In genomic region chr9:2320126-2320525, GRCh38 we compare ENCODE assay signal across 19 cellular contexts.
"Had no signal": no experiment of that assay in that cellular context is flagged by ENCODE, and none has a peak within 500 bp of the region (broad histone marks: within the 10 kb centered on the region; RNA-seq: fewer than 3 reads in every experiment).

No MANE protein-coding gene starts in this region.

- H3K4me1 ChIP-seq: pancreas had no signal

- H3K79me2 ChIP-seq: hepatocyte had no signal

- H3K27me3 Mint-ChIP-seq: progenitor cell of endocrine pancreas had no signal

- H3K4me3 Mint-ChIP-seq: naive B cell, nephron had no signal

- H3K4me3 ChIP-seq: coronary artery, hepatocyte, lung, pancreas had no signal

- H3K4me2 ChIP-seq: hepatocyte had no signal

- H3K4me1 Mint-ChIP-seq: nephron had no signal

- H3K27me3 ChIP-seq: hepatocyte, pancreas had no signal

- H2AFZ ChIP-seq: hepatocyte had no signal

- H3K27ac ChIP-seq: coronary artery, hepatocyte, pancreas had no signal

- FAIRE-seq: pancreas, small intestine, urothelium cell line had no signal

- H3K27ac Mint-ChIP-seq: naive B cell, nephron, progenitor cell of endocrine pancreas had no signal

- ATAC-seq: left colon, left ventricle myocardium superior, pancreas, right cardiac atrium had no signal

- H3K36me3 ChIP-seq: pancreas had no signal

- H3K9me3 ChIP-seq: pancreas had no signal

- DNase-seq: effector CD8-positive, alpha-beta T cell; head of caudate nucleus; left colon; left ventricle myocardium superior; mesendoderm; naive B cell; occipital lobe; pancreas; right cardiac atrium; small intestine; stimulated activated CD4-positive, alpha-beta T cell treated with anti-CD3 and anti-CD28 coated beads, Interleukin-12 subunit alpha, Interleukin-12 subunit beta, amount 100 ng/mL, for 4 hours; stimulated activated CD4-positive, alpha-beta T cell treated with anti-CD3 and anti-CD28 coated beads, Interleukin-2, amount 100 ng/mL, for 48 hours; stimulated activated naive CD4-positive, alpha-beta T cell treated with Interleukin-2 at 50 U/mL for 16 hours had no signal
